ENCODE assay signal across 27 cellular contexts in genomic region chr1:93587354-93587753, GRCh38.
A peak's percentile ranks its signal among the peaks of the same experiment; 100 is the strongest.
DNase-seq lines count a peak whose midpoint lies in the region; ATAC-seq, FAIRE-seq and TF ChIP-seq lines count a peak whose summit lies in the region.
"Had no signal": no experiment of that assay in that cellular context is flagged by ENCODE, and none has a peak within 500 bp of the region (broad histone marks: within the 10 kb centered on the region; RNA-seq: fewer than 3 reads in every experiment).

No MANE protein-coding gene starts in this region.

- H3K27me3 ChIP-seq in PC-3 (ENCODE audit: low read length): no peaks in the 10 kb centered on the region
- no peaks in the 10 kb centered on the region for H3K27me3 ChIP-seq in endothelial cell of umbilical vein (ENCODE audit: control insufficient read depth in 2 of 2, insufficient read depth in 2 of 2, low read length in 2 of 2)
- H3K27me3 ChIP-seq in osteoblast (ENCODE audit: insufficient read depth, low read length): no peaks in the 10 kb centered on the region
- H3K27me3 ChIP-seq in left lung: no peaks in the 10 kb centered on the region
- H3K27me3 ChIP-seq: BE2C, Peyer's patch had no signal

- no peak overlapping the region for H3K4me3 ChIP-seq in PC-3 (ENCODE audit: low read length)
- H3K4me3 ChIP-seq in endothelial cell of umbilical vein (replicated peaks in 1 of 3; ENCODE audit: insufficient read depth in 1 of 3, low read depth in 1 of 3, low read length in 3 of 3): no peak overlapping the region
- no peak overlapping the region for H3K4me3 ChIP-seq in osteoblast (ENCODE audit: insufficient read depth, low read length)
- no peak overlapping the region for H3K4me3 ChIP-seq in left lung
- H3K4me3 ChIP-seq: A549, Peyer's patch, SK-N-MC had no signal

- FAIRE-seq in endothelial cell of umbilical vein (lab: Jason Lieb, UNC): peak; percentile 26
- FAIRE-seq: A549, GM12891 had no signal

- H3K4me2 ChIP-seq in PC-3 (ENCODE audit: low read length) (no peak overlapping the region), endothelial cell of umbilical vein (ENCODE audit: insufficient read depth, low read length) (no peak overlapping the region), osteoblast (ENCODE audit: insufficient read depth, low read length) (no peak overlapping the region)
- H3K4me2 ChIP-seq: A549, KMS-11 had no signal

- DNase-seq in PC-3 (no peak), endothelial cell of umbilical vein (ENCODE audit: low read depth, low spot score) (no peak), osteoblast (ENCODE audit: insufficient read length, low spot score, missing footprints) (peak; percentile 15), SHP77 (lab: John Stamatoyannopoulos, UW) (no peak), SKM-1 treated with dmso at 0.1 percent for 144 hours (lab: John Stamatoyannopoulos, UW; ENCODE audit: unreplicated experiment) (no peak), left lung (no peak)
- no peak for DNase-seq in activated naive CD4-positive, alpha-beta T cell treated with anti-CD3 and anti-CD28 coated beads for 36 hours
- DNase-seq: BE2C; CD4-positive, CD25-positive, alpha-beta regulatory T cell; COR-L47; GOT3; HCEC 1CT; IMR-90; MV-4-11; NCI-H1105 treated with DMSO at 0.1 percent for 48 hours; NCI-H2029 treated with DMSO at 0.1 percent for 48 hours; NCI-H226; NCI-H510A treated with DMSO at 0.1 percent for 48 hours; NCI-H748 treated with DMSO at 0.1 percent for 48 hours; NK-92 treated with Interleukin-12 subunit alpha and Interleukin-12 subunit beta, amount 100 ng/mL, for 24 hours; SHP77 treated with DMSO at 0.1 percent for 48 hours had no signal

- H3K27ac Mint-ChIP-seq in activated naive CD4-positive, alpha-beta T cell treated with anti-CD3 and anti-CD28 coated beads for 36 hours: no peak overlapping the region
- H3K27ac Mint-ChIP-seq: CD4-positive, CD25-positive, alpha-beta regulatory T cell had no signal

- POLR2A ChIA-PET in PC-3 (lab: Charles Lee; ENCODE audit: unreplicated experiment): interaction anchor here (0.5 kb wide), 1 partner anchor 1015 kb away, joined by 4 read pairs; no protein-coding TSS in a partner anchor
- POLR2A ChIA-PET in endothelial cell of umbilical vein (lab: Charles Lee): no interaction called here

- peaks cover 8% of the 10 kb centered on the region for H3K4me1 Mint-ChIP-seq in activated naive CD4-positive, alpha-beta T cell treated with anti-CD3 and anti-CD28 coated beads for 36 hours (ENCODE audit: low read depth)

- no peaks in the 10 kb centered on the region for H3K36me3 Mint-ChIP-seq in activated naive CD4-positive, alpha-beta T cell treated with anti-CD3 and anti-CD28 coated beads for 36 hours (ENCODE audit: low read depth)

- H3K9me2 ChIP-seq in PC-3 (replicated peaks; ENCODE audit: low read length): no peaks in the 10 kb centered on the region

- H3K9me1 ChIP-seq in endothelial cell of umbilical vein (replicated peaks; ENCODE audit: control insufficient read depth, extremely low read depth, insufficient read depth, low read length): no peaks in the 10 kb centered on the region

- intact Hi-C loops in PC-3 (cut with micrococcal nuclease) (loop anchor here (10.0 kb wide), 1 partner anchor 257 kb away; no protein-coding TSS in a partner anchor), endothelial cell of umbilical vein (cut with micrococcal nuclease) (no loop called here), left lung (cut with DNase I) (no loop called here)
- intact Hi-C loops in activated naive CD4-positive, alpha-beta T cell treated with anti-CD3 and anti-CD28 coated beads for 36 hours (cut with micrococcal nuclease): no loop called here

- H3K4me1 ChIP-seq in PC-3 (ENCODE audit: insufficient read depth, low read length): peaks cover 62% of the 10 kb centered on the region
- H3K4me1 ChIP-seq in endothelial cell of umbilical vein (ENCODE audit: control insufficient read depth, extremely low read depth, insufficient read depth, low read length): peaks cover 32% of the 10 kb centered on the region
- peaks cover 28% of the 10 kb centered on the region for H3K4me1 ChIP-seq in osteoblast (ENCODE audit: insufficient read depth, low read length)
- peaks cover 2 to 9% of the 10 kb centered on the region in 2 donors for H3K4me1 ChIP-seq in left lung

- peaks cover 30% of the 10 kb centered on the region for H4K20me1 ChIP-seq in PC-3 (ENCODE audit: low read length)
- H4K20me1 ChIP-seq in endothelial cell of umbilical vein (replicated peaks; ENCODE audit: control insufficient read depth, extremely low read depth, insufficient read depth, low read length): no peaks in the 10 kb centered on the region
- peaks cover 28% of the 10 kb centered on the region for H4K20me1 ChIP-seq in osteoblast (ENCODE audit: insufficient read depth, low read length)

- H2AFZ ChIP-seq in PC-3 (ENCODE audit: low read length) (no peak overlapping the region), endothelial cell of umbilical vein (ENCODE audit: low read depth, low read length) (no peak overlapping the region), osteoblast (ENCODE audit: low read length) (no peak overlapping the region)

- BruUV-seq in PC-3 (replicated peaks; lab: Mats Ljungman, UMichigan): no TSS peak
- BruUV-seq in endothelial cell of umbilical vein (replicated peaks; lab: Mats Ljungman, UMichigan): no TSS peak

- no peak for TF ChIP-seq POLR2A in endothelial cell of umbilical vein (IDR thresholded peaks at IDR 0.05; ENCODE audit: low read depth, low read length)

- peak overlapping the region; percentile 41 for H3K27ac ChIP-seq in C4-2B
- H3K27ac ChIP-seq in PC-3 (ENCODE audit: low read length): peak overlapping the region; percentile 3; the same call in 1 of the 2 replicates
- H3K27ac ChIP-seq in endothelial cell of umbilical vein (ENCODE audit: insufficient read depth, low read depth, low read length): no peak overlapping the region
- H3K27ac ChIP-seq in osteoblast (ENCODE audit: low read depth, low read length): no peak overlapping the region
- no peak overlapping the region for H3K27ac ChIP-seq in left lung
- H3K27ac ChIP-seq: KMS-11, Peyer's patch, SK-N-MC had no signal

- H3K9me3 Mint-ChIP-seq in activated naive CD4-positive, alpha-beta T cell treated with anti-CD3 and anti-CD28 coated beads for 36 hours: no peaks in the 10 kb centered on the region

- H3K79me2 ChIP-seq in PC-3 (ENCODE audit: low read length): peaks cover 88% of the 10 kb centered on the region
- H3K79me2 ChIP-seq in endothelial cell of umbilical vein (ENCODE audit: control insufficient read depth, insufficient read depth, low read length): peaks cover 47% of the 10 kb centered on the region
- H3K79me2 ChIP-seq in osteoblast (ENCODE audit: insufficient read depth, low read length): peaks cover 67% of the 10 kb centered on the region

- no peak for ATAC-seq in PC-3
- no peak for ATAC-seq in left lung
- ATAC-seq: A549 had no signal

- no peaks in the 10 kb centered on the region for H3K27me3 Mint-ChIP-seq in activated naive CD4-positive, alpha-beta T cell treated with anti-CD3 and anti-CD28 coated beads for 36 hours (ENCODE audit: low read depth)
- H3K27me3 Mint-ChIP-seq: CD4-positive, CD25-positive, alpha-beta regulatory T cell had no signal

- H3K9me3 ChIP-seq in PC-3 (ENCODE audit: low read length) (no peaks in the 10 kb centered on the region), endothelial cell of umbilical vein (replicated peaks; ENCODE audit: control insufficient read depth, insufficient read depth, low read length) (no peaks in the 10 kb centered on the region), osteoblast (ENCODE audit: low read depth, low read length) (no peaks in the 10 kb centered on the region), left lung (no peaks in the 10 kb centered on the region)
- H3K9me3 ChIP-seq: A549, BE2C, Peyer's patch had no signal

- H3K4me3 Mint-ChIP-seq in activated naive CD4-positive, alpha-beta T cell treated with anti-CD3 and anti-CD28 coated beads for 36 hours: no peak overlapping the region
- H3K4me3 Mint-ChIP-seq: CD4-positive, CD25-positive, alpha-beta regulatory T cell had no signal

- H3F3A ChIP-seq in PC-3 (ENCODE audit: low read length, unreplicated experiment): peaks cover 28% of the 10 kb centered on the region

- dilution Hi-C loops in endothelial cell of umbilical vein (cut with MboI; ENCODE audit: extremely low pct_ligation_motif_present, low sequenced_read_pairs): no loop called here

- CTCF ChIA-PET in PC-3 (lab: Charles Lee): no interaction called here
- CTCF ChIA-PET in endothelial cell of umbilical vein (lab: Charles Lee): interaction anchor here (1.0 to 2.3 kb wide), 4 partner anchors 32 to 283 kb away, joined by 3 to 12 read pairs (median 3); no protein-coding TSS in a partner anchor
- CTCF ChIA-PET in activated naive CD4-positive, alpha-beta T cell treated with anti-CD3 and anti-CD28 coated beads for 36 hours (lab: Charles Lee): no interaction called here

- H3K36me3 ChIP-seq in PC-3 (ENCODE audit: low read depth, low read length) (peaks cover 85% of the 10 kb centered on the region), endothelial cell of umbilical vein (ENCODE audit: control insufficient read depth in 2 of 2, extremely low read depth in 1 of 2, insufficient read depth in 2 of 2, low read length in 2 of 2) (peaks cover 19 to 23% of the 10 kb centered on the region in 2 experiments), osteoblast (ENCODE audit: insufficient read depth, low read length) (peaks cover 70% of the 10 kb centered on the region), left lung (peaks cover 0 to 51% of the 10 kb centered on the region in 2 donors)

- TF ChIP-seq CTCF in C4-2B (conservative IDR thresholded peaks at IDR 0.05) (no peak), PC-3 (conservative IDR thresholded peaks at IDR 0.05; ENCODE audit: low read depth, low read length) (no peak), endothelial cell of umbilical vein (IDR thresholded peaks at IDR 0.05; ENCODE audit: extremely low read depth in 1 of 2, insufficient read depth in 1 of 2, low read depth in 1 of 2, low read length in 2 of 2) (no peak), osteoblast (IDR thresholded peaks at IDR 0.05; ENCODE audit: extremely low read depth, low read depth, low read length) (no peak), left lung (IDR thresholded peaks at IDR 0.05) (no peak)

- H3K9ac ChIP-seq in PC-3 (ENCODE audit: low read length) (no peak overlapping the region), endothelial cell of umbilical vein (replicated peaks; ENCODE audit: extremely low read depth, insufficient read depth, low read length) (no peak overlapping the region)
- H3K9ac ChIP-seq: KMS-11 had no signal

TF ChIP-seq in endothelial cell of umbilical vein, 7 proteins besides CTCF, POLR2A, EP300 and RAD21 (continues in another document):
- TF ChIP-seq EZH2 (IDR thresholded peaks at IDR 0.05; ENCODE audit: borderline replicate concordance, low read depth, low read length, severe bottlenecking) (no peak), POLR2AphosphoS5 (IDR thresholded peaks at IDR 0.05; ENCODE audit: insufficient read depth, low read depth, low read length) (no peak), MAX (IDR thresholded peaks at IDR 0.05; ENCODE audit: insufficient read depth, insufficient read length) (no peak), FOS (IDR thresholded peaks at IDR 0.05; ENCODE audit: borderline replicate concordance, insufficient read depth, low read length) (no peak), MYC (IDR thresholded peaks at IDR 0.05; ENCODE audit: low read depth, low read length) (no peak)

Comparison
In these comparisons a context has a peak if more than half of its experiments do, and no peak if none do; other contexts are left out.
1. H3K27ac ChIP-seq: peak in C4-2B (single experiment) and PC-3 (single experiment); none in endothelial cell of umbilical vein (single experiment), osteoblast (single experiment) and left lung (0 of 2).